8 cellular contexts compared by ENCODE assay signal in the genomic region with DNA sequence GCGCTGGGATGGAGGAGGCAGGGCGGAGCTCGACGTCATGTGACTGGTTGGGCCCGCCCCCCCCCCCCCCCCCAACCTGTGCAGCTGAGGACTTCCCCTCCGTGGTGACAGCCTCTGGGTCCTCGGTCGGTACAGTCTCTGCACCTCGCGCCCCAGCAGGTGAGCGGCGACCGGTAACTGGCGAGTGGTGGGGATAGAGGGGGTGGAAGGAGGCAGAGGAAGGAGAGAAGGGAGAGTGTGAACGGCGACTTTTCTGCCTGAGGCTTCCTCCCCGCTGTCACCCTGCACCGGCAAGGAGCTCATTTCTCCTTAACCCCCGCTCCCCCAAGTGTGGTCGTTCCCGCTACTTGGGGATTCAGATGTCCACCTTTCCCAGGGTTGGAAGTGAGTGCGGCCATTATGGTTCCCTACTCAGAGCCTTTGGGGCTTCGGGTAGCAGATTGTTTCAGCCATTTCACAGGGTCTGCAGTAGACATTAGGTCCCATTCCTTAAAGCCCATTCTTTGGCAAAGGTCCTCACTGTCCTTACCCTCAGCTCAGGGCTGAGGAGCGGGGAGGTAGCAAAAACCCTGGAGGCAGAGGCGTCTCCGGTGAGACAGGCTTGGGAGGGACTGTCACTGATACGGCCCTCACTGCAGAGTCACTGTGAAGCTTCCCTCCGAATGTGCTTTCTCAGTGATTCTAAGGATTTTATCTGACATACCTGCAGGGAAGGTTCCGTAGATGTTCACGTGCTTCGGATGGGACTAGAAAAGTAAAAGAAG. TPM values are rescaled to one million over a fixed set of nuclear protein-coding genes. Genes with fewer than 3 reads are reported as not detected.
A peak's percentile ranks its signal among the peaks of the same experiment; 100 is the strongest.
DNase-seq lines count a peak whose midpoint lies in the region; FAIRE-seq and TF ChIP-seq lines count a peak whose summit lies in the region.

A gene (plus strand): TSS at position 81 of the 764 bp plus-strand sequence. CDS start 31,719 bp downstream, outside the sequence.

- intact Hi-C loops in activated CD4-positive, alpha-beta T cell treated with anti-CD3 and anti-CD28 coated beads, Interleukin-2, amount 10 ng/mL, durations not matched to agents 24 days and 14 days (cut with micrococcal nuclease) = loop anchor here (1.0 to 10.0 kb wide), 9 partner anchors 35 to 1184 kb away; a partner anchor contains a TSS

- no peak for DNase-seq in GM12864 (ENCODE audit: low read depth)
- DNase-seq in H4 (ENCODE audit: low spot score) = peak; percentile 10
- peak; percentile 45 for DNase-seq in M059J (ENCODE audit: low read depth)
- DNase-seq in activated CD4-positive, alpha-beta T cell treated with anti-CD3 and anti-CD28 coated beads, Interleukin-2, amount 10 ng/mL, durations not matched to agents 24 days and 14 days = peak; percentile 92
- peak; percentile 43 for DNase-seq in dermis blood vessel endothelial cell
- DNase-seq in lung microvascular endothelial cell (ENCODE audit: low read depth in 2 of 2) = peak in 1 of 2 donors; percentile 17
- DNase-seq in stimulated activated CD8-positive, alpha-beta memory T cell treated with anti-CD3 and anti-CD28 coated beads, Interleukin-12 subunit alpha, Interleukin-12 subunit beta, amount 100 ng/mL, for 1 hour (ENCODE audit: low read depth) = peak; percentile 57
- DNase-seq in RCC 7860 (ENCODE audit: low spot score) = no peak

- H3K36me3 Mint-ChIP-seq in activated CD4-positive, alpha-beta T cell treated with anti-CD3 and anti-CD28 coated beads, Interleukin-2, amount 10 ng/mL, durations not matched to agents 24 days and 14 days (ENCODE audit: low read depth) = peaks cover 19% of the 10 kb centered on the region

- H3K27me3 Mint-ChIP-seq in activated CD4-positive, alpha-beta T cell treated with anti-CD3 and anti-CD28 coated beads, Interleukin-2, amount 10 ng/mL, durations not matched to agents 24 days and 14 days = no peaks in the 10 kb centered on the region

- no peak for TF ChIP-seq CTCF in GM12864 (IDR thresholded peaks at IDR 0.05; ENCODE audit: low read depth, low read length, missing control alignments)

- peak within 1 kb of the TSS; percentile 92 for H3K4me3 ChIP-seq in GM12864 (ENCODE audit: low read depth, low read length)

- no peaks in the 10 kb centered on the region for H3K9me3 Mint-ChIP-seq in activated CD4-positive, alpha-beta T cell treated with anti-CD3 and anti-CD28 coated beads, Interleukin-2, amount 10 ng/mL, durations not matched to agents 24 days and 14 days

- no peak for FAIRE-seq in RCC 7860 (lab: Jason Lieb, UNC)

- H3K27ac Mint-ChIP-seq in activated CD4-positive, alpha-beta T cell treated with anti-CD3 and anti-CD28 coated beads, Interleukin-2, amount 10 ng/mL, durations not matched to agents 24 days and 14 days = peak within 1 kb of the TSS; percentile 99

- peaks cover 51% of the 10 kb centered on the region for H3K4me1 Mint-ChIP-seq in activated CD4-positive, alpha-beta T cell treated with anti-CD3 and anti-CD28 coated beads, Interleukin-2, amount 10 ng/mL, durations not matched to agents 24 days and 14 days

- peak within 1 kb of the TSS; percentile 89 for H3K4me3 Mint-ChIP-seq in activated CD4-positive, alpha-beta T cell treated with anti-CD3 and anti-CD28 coated beads, Interleukin-2, amount 10 ng/mL, durations not matched to agents 24 days and 14 days

RNA-seq across cellular contexts. Expression of the gene that starts here (rescaled TPM):
- 52.5 and 73.4 TPM in 2 replicates for total RNA-seq in H4 (2014; rRNA removed; shearing (Covaris generic))
- 93.9 and 115 TPM in 2 replicates for total RNA-seq in M059J (2014; rRNA removed; shearing (Covaris generic))
- 38.1 and 38.5 TPM in 2 replicates for total RNA-seq in activated CD4-positive, alpha-beta T cell treated with anti-CD3 and anti-CD28 coated beads, Interleukin-2, amount 10 ng/mL, durations not matched to agents 24 days and 14 days
- total RNA-seq in dermis blood vessel endothelial cell (150 and 196 TPM in 2 replicates), lung microvascular endothelial cell (104 and 163 TPM in 2 replicates)

Comparison
In these comparisons a context has a peak if more than half of its experiments do, and no peak if none do; other contexts are left out.
1. DNase-seq: peak in H4 (single experiment), M059J (single experiment), activated CD4-positive, alpha-beta T cell treated with anti-CD3 and anti-CD28 coated beads, Interleukin-2, amount 10 ng/mL, durations not matched to agents 24 days and 14 days (single experiment), dermis blood vessel endothelial cell (single experiment) and stimulated activated CD8-positive, alpha-beta memory T cell treated with anti-CD3 and anti-CD28 coated beads, Interleukin-12 subunit alpha, Interleukin-12 subunit beta, amount 100 ng/mL, for 1 hour (single experiment); none in GM12864 (single experiment) and RCC 7860 (single experiment).